ENCODE assay signal across 25 cellular contexts in genomic region chr15:23472678-23473077, GRCh38. TPM values are rescaled to one million over a fixed set of nuclear protein-coding genes. Genes with fewer than 3 reads are reported as not detected.
DNase-seq lines count a peak whose midpoint lies in the region; ATAC-seq and TF ChIP-seq lines count a peak whose summit lies in the region.
"Had no signal": no experiment of that assay in that cellular context is flagged by ENCODE, and none has a peak within 500 bp of the region (broad histone marks: within the 10 kb centered on the region; RNA-seq: fewer than 3 reads in every experiment).

No MANE protein-coding gene starts in this region.

- ATAC-seq in PC-3 (no peak), esophagus mucosa (peak; percentile 86)
- ATAC-seq: activated T-helper 17 cell treated with anti-CD3 and anti-CD28 coated beads, Interleukin-2, amount 50 U/mL, for 72 hours; gastroesophageal sphincter; left ventricle myocardium superior; WTC11 had no signal

- H3K4me3 ChIP-seq in PC-3 (ENCODE audit: low read length), result no peak overlapping the region
- H3K4me3 ChIP-seq: gastroesophageal sphincter, stomach, transverse colon had no signal

- H3K4me3 Mint-ChIP-seq in activated naive CD8-positive, alpha-beta T cell treated with anti-CD3 and anti-CD28 coated beads for 36 hours, result no peak overlapping the region
- H3K4me3 Mint-ChIP-seq: activated naive CD8-positive, alpha-beta T cell; activated T-helper 17 cell treated with anti-CD3 and anti-CD28 coated beads, Interleukin-2, amount 50 U/mL, for 72 hours; brain; CD4-positive, alpha-beta memory T cell; nephron progenitor cell; WTC11 had no signal

- no peak overlapping the region for H3K4me2 ChIP-seq in PC-3 (ENCODE audit: low read length)

- no peak for TF ChIP-seq CTCF in PC-3 (conservative IDR thresholded peaks at IDR 0.05; ENCODE audit: low read depth, low read length)

- no peaks in the 10 kb centered on the region for H4K20me1 ChIP-seq in PC-3 (ENCODE audit: low read length)

- H3K9me3 Mint-ChIP-seq in activated naive CD8-positive, alpha-beta T cell treated with anti-CD3 and anti-CD28 coated beads for 36 hours, result no peaks in the 10 kb centered on the region
- H3K9me3 Mint-ChIP-seq: activated T-helper 17 cell treated with anti-CD3 and anti-CD28 coated beads, Interleukin-2, amount 50 U/mL, for 72 hours; CD4-positive, alpha-beta memory T cell had no signal

- H3K36me3 Mint-ChIP-seq in activated naive CD8-positive, alpha-beta T cell treated with anti-CD3 and anti-CD28 coated beads for 36 hours, result no peaks in the 10 kb centered on the region
- H3K36me3 Mint-ChIP-seq: activated naive CD8-positive, alpha-beta T cell; brain; CD4-positive, alpha-beta memory T cell had no signal

- peaks cover 17% of the 10 kb centered on the region; the same call in 1 of the 2 replicates for H3K27me3 ChIP-seq in PC-3 (ENCODE audit: low read length)
- H3K27me3 ChIP-seq: gastroesophageal sphincter, stomach, transverse colon had no signal

- H3K79me2 ChIP-seq in PC-3 (ENCODE audit: low read length), result no peaks in the 10 kb centered on the region

- no peaks in the 10 kb centered on the region for H3K36me3 ChIP-seq in PC-3 (ENCODE audit: low read depth, low read length)
- H3K36me3 ChIP-seq: gastroesophageal sphincter, stomach, transverse colon had no signal

- POLR2A ChIA-PET in PC-3 (lab: Charles Lee; ENCODE audit: unreplicated experiment), result no interaction called here

- no peaks in the 10 kb centered on the region for H3K4me1 Mint-ChIP-seq in activated naive CD8-positive, alpha-beta T cell treated with anti-CD3 and anti-CD28 coated beads for 36 hours
- H3K4me1 Mint-ChIP-seq: activated T-helper 17 cell treated with anti-CD3 and anti-CD28 coated beads, Interleukin-2, amount 50 U/mL, for 72 hours; brain; CD4-positive, alpha-beta memory T cell; nephron progenitor cell; WTC11 had no signal

- CTCF ChIA-PET in PC-3 (lab: Charles Lee), result no interaction called here

- H3K4me1 ChIP-seq in PC-3 (ENCODE audit: insufficient read depth, low read length), result no peaks in the 10 kb centered on the region
- H3K4me1 ChIP-seq: gastroesophageal sphincter, stomach, transverse colon had no signal

- intact Hi-C loops in PC-3 (cut with micrococcal nuclease) (no loop called here), posterior vena cava (cut with DNase I) (no loop called here)

- H2AFZ ChIP-seq in PC-3 (ENCODE audit: low read length), result no peak overlapping the region

- no peak overlapping the region for H3K27ac ChIP-seq in PC-3 (ENCODE audit: low read length)
- H3K27ac ChIP-seq: gastroesophageal sphincter, stomach, transverse colon had no signal

- DNase-seq in GM04503 (ENCODE audit: low read depth), result peak; percentile 3
- DNase-seq in PC-3, result peak; percentile 21
- DNase-seq in stromal cell of bone marrow (ENCODE audit: low read depth), result peak; percentile 16
- DNase-seq in activated naive CD8-positive, alpha-beta T cell treated with anti-CD3 and anti-CD28 coated beads for 36 hours, result no peak
- DNase-seq in posterior vena cava (ENCODE audit: low spot score), result no peak
- no peak for DNase-seq in hippocampal formation (lab: John Stamatoyannopoulos, UW)
- DNase-seq: CD4-positive, alpha-beta memory T cell; effector CD8-positive, alpha-beta T cell; GF-D8; GOT3; left ventricle myocardium superior; NCI-H187 treated with DMSO at 0.1 percent for 48 hours; NCI-H69; nephron progenitor cell; stomach; T-helper 9 cell; transverse colon had no signal

- H3K9me2 ChIP-seq in PC-3 (replicated peaks; ENCODE audit: low read length), result no peaks in the 10 kb centered on the region

- H3K9ac ChIP-seq in PC-3 (ENCODE audit: low read length), result no peak overlapping the region

- BruUV-seq in PC-3 (replicated peaks; lab: Mats Ljungman, UMichigan), result no TSS peak

- no peaks in the 10 kb centered on the region for H3K9me3 ChIP-seq in PC-3 (ENCODE audit: low read length)
- H3K9me3 ChIP-seq: gastroesophageal sphincter, stomach, transverse colon had no signal

- no peaks in the 10 kb centered on the region for H3K27me3 Mint-ChIP-seq in activated naive CD8-positive, alpha-beta T cell treated with anti-CD3 and anti-CD28 coated beads for 36 hours
- H3K27me3 Mint-ChIP-seq: activated naive CD8-positive, alpha-beta T cell; activated T-helper 17 cell treated with anti-CD3 and anti-CD28 coated beads, Interleukin-2, amount 50 U/mL, for 72 hours; brain; progenitor cell of endocrine pancreas had no signal

- no peak overlapping the region for H3K27ac Mint-ChIP-seq in activated naive CD8-positive, alpha-beta T cell treated with anti-CD3 and anti-CD28 coated beads for 36 hours
- H3K27ac Mint-ChIP-seq: activated naive CD8-positive, alpha-beta T cell; activated T-helper 17 cell treated with anti-CD3 and anti-CD28 coated beads, Interleukin-2, amount 50 U/mL, for 72 hours; brain; CD4-positive, alpha-beta memory T cell; nephron progenitor cell; progenitor cell of endocrine pancreas; WTC11 had no signal

- no peaks in the 10 kb centered on the region for H3F3A ChIP-seq in PC-3 (ENCODE audit: low read length, unreplicated experiment)

RNA-seq across cellular contexts. Expression of gene GOLGA6L2, which starts 25.6 kb away (rescaled TPM):
- total RNA-seq in PC-3 (2014; rRNA removed) (not detected in 2 replicates), esophagus mucosa (not detected), posterior vena cava (not detected)
- total RNA-seq in activated naive CD8-positive, alpha-beta T cell treated with anti-CD3 and anti-CD28 coated beads for 36 hours, result not detected
- total RNA-seq: activated T-helper 17 cell treated with anti-CD3 and anti-CD28 coated beads, Interleukin-2, amount 50 U/mL, for 72 hours; CD4-positive, alpha-beta memory T cell; left ventricle myocardium superior; mononuclear cell; stomach; transverse colon; WTC11 had no signal

Comparison
In these comparisons a context has a peak if more than half of its experiments do, and no peak if none do; other contexts are left out.
1. DNase-seq: peak in GM04503 (single experiment), PC-3 (single experiment) and stromal cell of bone marrow (single experiment); none in activated naive CD8-positive, alpha-beta T cell treated with anti-CD3 and anti-CD28 coated beads for 36 hours (single experiment), posterior vena cava (single experiment) and hippocampal formation (0 of 2).